In genomic region chr2:26008851-26009566, GRCh38 we compare ENCODE assay signal across 8 cellular contexts. TPM values are rescaled to one million over a fixed set of nuclear protein-coding genes. Genes with fewer than 3 reads are reported as not detected.
DNase-seq lines count a peak whose midpoint lies in the region; ATAC-seq, FAIRE-seq and TF ChIP-seq lines count a peak whose summit lies in the region.
"Had no signal": no experiment of that assay in that cellular context is flagged by ENCODE, and none has a peak within 500 bp of the region (broad histone marks: within the 10 kb centered on the region; RNA-seq: fewer than 3 reads in every experiment).

No MANE protein-coding gene starts in this region.

- TF ChIP-seq CTCF in adrenal gland (IDR thresholded peaks at IDR 0.05): no peak
- no peak for TF ChIP-seq CTCF in keratinocyte (optimal IDR thresholded peaks at IDR 0.05 in 1 of 3, IDR thresholded peaks at IDR 0.05 in 1 of 3, conservative IDR thresholded peaks at IDR 0.05 in 1 of 3; ENCODE audit: extremely low read depth in 1 of 3, insufficient read depth in 2 of 3, low read length in 3 of 3)
- no peak for TF ChIP-seq CTCF in upper lobe of right lung (IDR thresholded peaks at IDR 0.05)

- peak overlapping the region; percentile 64 for H3K4me2 ChIP-seq in keratinocyte (ENCODE audit: control insufficient read depth, extremely low read depth, insufficient read depth, low read depth, low read length)

- peaks cover 3% of the 10 kb centered on the region for H3K9me1 ChIP-seq in keratinocyte (ENCODE audit: control insufficient read depth, extremely low read depth, insufficient read depth, low read length)

- dilution Hi-C loops in keratinocyte (cut with MboI; ENCODE audit: extremely low pct_ligation_motif_present, low sequenced_read_pairs): no loop called here

- H3K9me3 ChIP-seq in adrenal gland (replicated peaks in 1 of 3): no peaks in the 10 kb centered on the region
- H3K9me3 ChIP-seq in keratinocyte (ENCODE audit: control insufficient read depth, low read depth, low read length): no peaks in the 10 kb centered on the region
- H3K9me3 ChIP-seq in upper lobe of right lung: no peaks in the 10 kb centered on the region

- DNase-seq in LHCN-M2 (ENCODE audit: low read depth): peak; percentile 80
- peak; percentile 47 to 82 (median 74) for DNase-seq in adrenal gland
- DNase-seq in keratinocyte (ENCODE audit: low read depth, low spot score): peak; percentile 100
- DNase-seq in upper lobe of right lung: peak; percentile 69
- DNase-seq: activated CD8-positive, alpha-beta memory T cell treated with anti-CD3 and anti-CD28 coated beads for 24 hours had no signal

- peak overlapping the region; percentile 63 for H3K9ac ChIP-seq in keratinocyte (ENCODE audit: control insufficient read depth, extremely low read depth, insufficient read depth, low read length)

- H3K27ac ChIP-seq in adrenal gland: peak overlapping the region in 1 of 5 donors; percentile 59
- peak overlapping the region; percentile 91 for H3K27ac ChIP-seq in keratinocyte (ENCODE audit: control insufficient read depth, insufficient read depth, low read length)
- H3K27ac ChIP-seq in upper lobe of right lung: peak overlapping the region; percentile 24

- H3K79me2 ChIP-seq in keratinocyte (ENCODE audit: control insufficient read depth, insufficient read depth, low read length): no peaks in the 10 kb centered on the region

- 69 to 77% (median 72%) methylated on average over 2 of the region's 2 CpGs for WGBS in adrenal gland, 4 donors

- H4K20me1 ChIP-seq in keratinocyte (ENCODE audit: control insufficient read depth, extremely low read depth, insufficient read depth, low read length): no peaks in the 10 kb centered on the region

- H3K4me3 ChIP-seq in adrenal gland (no peak overlapping the region), keratinocyte (ENCODE audit: control insufficient read depth in 2 of 3, extremely low read depth in 1 of 3, insufficient read depth in 2 of 3, low read depth in 1 of 3, low read length in 3 of 3) (peak overlapping the region in 1 of 3 experiments; percentile 30), upper lobe of right lung (no peak overlapping the region)

- TF ChIP-seq POLR2A in adrenal gland (IDR thresholded peaks at IDR 0.05): no peak

- ATAC-seq in upper lobe of right lung (peak; percentile 89), GM21526 (IDR thresholded peaks at IDR 0.05; ENCODE audit: low FRiP score, unreplicated experiment) (no peak), GM21360 (IDR thresholded peaks at IDR 0.05; ENCODE audit: unreplicated experiment) (no peak), GM18909 (IDR thresholded peaks at IDR 0.05; ENCODE audit: poor library complexity, unreplicated experiment) (no peak)

- H3K27me3 ChIP-seq in adrenal gland (no peaks in the 10 kb centered on the region), keratinocyte (ENCODE audit: control insufficient read depth, extremely low read depth, insufficient read depth, low read length) (no peaks in the 10 kb centered on the region), upper lobe of right lung (no peaks in the 10 kb centered on the region)

- H3K4me1 ChIP-seq in adrenal gland (replicated peaks in 1 of 2) (peaks cover 13 to 21% of the 10 kb centered on the region in 2 donors), keratinocyte (ENCODE audit: control insufficient read depth, extremely low read depth, insufficient read depth, low read length) (peaks cover 44% of the 10 kb centered on the region), upper lobe of right lung (peaks cover 32% of the 10 kb centered on the region)

- FAIRE-seq in keratinocyte (lab: Jason Lieb, UNC): peak; percentile 92

- H3K36me3 ChIP-seq in adrenal gland (replicated peaks in 1 of 2): no peaks in the 10 kb centered on the region
- H3K36me3 ChIP-seq in keratinocyte (ENCODE audit: control insufficient read depth in 2 of 2, extremely low read depth in 1 of 2, insufficient read depth in 2 of 2, low read length in 2 of 2): no peaks in the 10 kb centered on the region
- H3K36me3 ChIP-seq in upper lobe of right lung: no peaks in the 10 kb centered on the region

- H2AFZ ChIP-seq in keratinocyte (ENCODE audit: control insufficient read depth, low read length): no peak overlapping the region

- intact Hi-C loops in adrenal gland (cut with DNase I): no loop called here
- intact Hi-C loops in upper lobe of right lung (cut with DNase I): no loop called here

RNA-seq across cellular contexts. Expression of gene RAB10, which starts 24.9 kb away (rescaled TPM):
- total RNA-seq in LHCN-M2 (2014; rRNA removed): 124 and 143 TPM in 2 replicates
- 78.1 TPM for polyA plus RNA-seq in LHCN-M2 (2012)
- total RNA-seq in adrenal gland: 100 to 1,000 TPM in 7 of 8 donors, 10 to 100 TPM in 1; 96.3 to 258 (median 155) TPM
- 100 to 1,000 TPM in 1 of 3 donors, 10 to 100 TPM in 2; 31.8 to 369 (median 36.5) TPM for polyA plus RNA-seq in adrenal gland
- polyA plus RNA-seq in keratinocyte: 139 to 252 TPM (median 161 TPM) in 3 replicates
- polyA plus RNA-seq in keratinocyte (2011; ENCODE audit: low read depth): 328 TPM
- polyA plus RNA-seq in keratinocyte (2011; cell fraction: cytosol; rRNA removed): 225 and 344 TPM in 2 replicates
- 141 and 287 TPM in 2 replicates for polyA plus RNA-seq in keratinocyte (2011; cell fraction: nucleus; rRNA removed)
- polyA plus RNA-seq in keratinocyte (2012; ENCODE audit: low replicate concordance): 176 and 274 TPM in 2 replicates
- 27.3 to 149 TPM (median 105 TPM) in 3 replicates for polyA minus RNA-seq in keratinocyte
- polyA minus RNA-seq in keratinocyte (2011; cell fraction: cytosol; rRNA and poly(A)+ RNA removed): 202 TPM
- polyA minus RNA-seq in keratinocyte (2011; cell fraction: nucleus; rRNA and poly(A)+ RNA removed): 73.4 and 110 TPM in 2 replicates
- 111 TPM for total RNA-seq in upper lobe of right lung

RNA-seq across cellular contexts. Expression of gene KIF3C, which starts 26.7 kb away (rescaled TPM):
- total RNA-seq in LHCN-M2 (2014; rRNA removed): 9.0 and 9.3 TPM in 2 replicates
- polyA plus RNA-seq in LHCN-M2 (2012): 17.3 TPM
- total RNA-seq in adrenal gland: 10 to 100 TPM in 4 of 8 donors, 1 to 10 TPM in 4; 5.0 to 22.8 (median 10.0) TPM
- 10 to 100 TPM in 1 of 3 donors, 1 to 10 TPM in 2; 2.8 to 10.4 (median 6.4) TPM for polyA plus RNA-seq in adrenal gland
- polyA plus RNA-seq in keratinocyte: 6.5 to 8.4 TPM (median 7.4 TPM) in 3 replicates
- 13.4 TPM for polyA plus RNA-seq in keratinocyte (2011; ENCODE audit: low read depth)
- 7.0 and 10.3 TPM in 2 replicates for polyA plus RNA-seq in keratinocyte (2011; cell fraction: cytosol; rRNA removed)
- polyA plus RNA-seq in keratinocyte (2011; cell fraction: nucleus; rRNA removed): 9.9 and 11.9 TPM in 2 replicates
- polyA plus RNA-seq in keratinocyte (2012; ENCODE audit: low replicate concordance): 5.7 and 20.9 TPM in 2 replicates
- 9.7 to 24.6 TPM (median 10.8 TPM) in 3 replicates for polyA minus RNA-seq in keratinocyte
- polyA minus RNA-seq in keratinocyte (2011; cell fraction: cytosol; rRNA and poly(A)+ RNA removed): 15.9 TPM
- 10.2 and 13.2 TPM in 2 replicates for polyA minus RNA-seq in keratinocyte (2011; cell fraction: nucleus; rRNA and poly(A)+ RNA removed)
- 6.5 TPM for total RNA-seq in upper lobe of right lung
